21 cellular contexts compared by ENCODE assay signal in genomic region chr5:116506448-116506847, GRCh38.
"Had no signal": no experiment of that assay in that cellular context is flagged by ENCODE, and none has a peak within 500 bp of the region (broad histone marks: within the 10 kb centered on the region; RNA-seq: fewer than 3 reads in every experiment).

No MANE protein-coding gene starts in this region.

- H3K9me3 Mint-ChIP-seq: activated CD4-positive, alpha-beta memory T cell treated with anti-CD3 and anti-CD28 coated beads, Interleukin-2, amount 10 ng/mL, durations not matched to agents 7 days and 5 days; activated CD4-positive, alpha-beta T cell treated with anti-CD3 and anti-CD28 coated beads, Interleukin-2, amount 10 ng/mL, durations not matched to agents 24 days and 14 days; activated naive CD4-positive, alpha-beta T cell treated with anti-CD3 and anti-CD28 coated beads for 36 hours; activated naive CD8-positive, alpha-beta T cell treated with anti-CD3 and anti-CD28 coated beads, Interleukin-2, amount 10 ng/mL, durations not matched to agents 7 days and 5 days; activated T-cell treated with anti-CD3 and anti-CD28 coated beads, Interleukin-2, amount 50 U/mL, for 72 hours; immature natural killer cell; natural killer cell treated with Interleukin-12 subunit alpha and Interleukin-12 subunit beta and Interleukin-15 and Interleukin-18, amount 100 ng/mL, for 72 hours; T-helper 2 cell treated with Interferon-gamma antibody and Interleukin-4, amounts not matched to agents 5 μg/mL and 100 μg/mL, for 36 hours had no signal

- H3K36me3 Mint-ChIP-seq: activated naive CD8-positive, alpha-beta T cell treated with anti-CD3 and anti-CD28 coated beads, Interleukin-2, amount 10 ng/mL, durations not matched to agents 7 days and 5 days; natural killer cell treated with Interleukin-12 subunit alpha and Interleukin-12 subunit beta and Interleukin-15 and Interleukin-18, amount 100 ng/mL, for 72 hours had no signal

- H3K4me3 Mint-ChIP-seq: activated CD4-positive, alpha-beta memory T cell treated with anti-CD3 and anti-CD28 coated beads, Interleukin-2, amount 10 ng/mL, durations not matched to agents 7 days and 5 days; activated CD4-positive, alpha-beta T cell treated with anti-CD3 and anti-CD28 coated beads, Interleukin-2, amount 10 ng/mL, durations not matched to agents 24 days and 14 days; activated naive CD4-positive, alpha-beta T cell treated with anti-CD3 and anti-CD28 coated beads for 36 hours; activated naive CD8-positive, alpha-beta T cell treated with anti-CD3 and anti-CD28 coated beads, Interleukin-2, amount 10 ng/mL, durations not matched to agents 7 days and 5 days; activated T-cell treated with anti-CD3 and anti-CD28 coated beads, Interleukin-2, amount 50 U/mL, for 72 hours; immature natural killer cell; natural killer cell treated with Interleukin-12 subunit alpha and Interleukin-12 subunit beta and Interleukin-15 and Interleukin-18, amount 100 ng/mL, for 72 hours; T-helper 2 cell treated with Interferon-gamma antibody and Interleukin-4, amounts not matched to agents 5 μg/mL and 100 μg/mL, for 36 hours had no signal

- H3K27ac Mint-ChIP-seq: activated CD4-positive, alpha-beta memory T cell treated with anti-CD3 and anti-CD28 coated beads, Interleukin-2, amount 10 ng/mL, durations not matched to agents 7 days and 5 days; activated CD4-positive, alpha-beta T cell treated with anti-CD3 and anti-CD28 coated beads, Interleukin-2, amount 10 ng/mL, durations not matched to agents 24 days and 14 days; activated naive CD4-positive, alpha-beta T cell treated with anti-CD3 and anti-CD28 coated beads for 36 hours; activated naive CD8-positive, alpha-beta T cell treated with anti-CD3 and anti-CD28 coated beads, Interleukin-2, amount 10 ng/mL, durations not matched to agents 7 days and 5 days; activated T-cell treated with anti-CD3 and anti-CD28 coated beads, Interleukin-2, amount 50 U/mL, for 72 hours; immature natural killer cell; natural killer cell treated with Interleukin-12 subunit alpha and Interleukin-12 subunit beta and Interleukin-15 and Interleukin-18, amount 100 ng/mL, for 72 hours; T-helper 2 cell treated with Interferon-gamma antibody and Interleukin-4, amounts not matched to agents 5 μg/mL and 100 μg/mL, for 36 hours had no signal

- H3K4me1 Mint-ChIP-seq: activated CD4-positive, alpha-beta memory T cell treated with anti-CD3 and anti-CD28 coated beads, Interleukin-2, amount 10 ng/mL, durations not matched to agents 7 days and 5 days; activated CD4-positive, alpha-beta T cell treated with anti-CD3 and anti-CD28 coated beads, Interleukin-2, amount 10 ng/mL, durations not matched to agents 24 days and 14 days; activated naive CD8-positive, alpha-beta T cell treated with anti-CD3 and anti-CD28 coated beads, Interleukin-2, amount 10 ng/mL, durations not matched to agents 7 days and 5 days; immature natural killer cell had no signal

- DNase-seq: activated CD4-positive, alpha-beta memory T cell treated with anti-CD3 and anti-CD28 coated beads, Interleukin-2, amount 10 ng/mL, durations not matched to agents 7 days and 5 days; activated CD4-positive, alpha-beta T cell treated with anti-CD3 and anti-CD28 coated beads, Interleukin-2, amount 10 ng/mL, durations not matched to agents 24 days and 14 days; activated effector memory CD4-positive, alpha-beta T cell treated with Interleukin-2 at 50 U/mL for 16 hours; activated naive CD4-positive, alpha-beta T cell treated with anti-CD3 and anti-CD28 coated beads for 36 hours; activated naive CD8-positive, alpha-beta T cell treated with anti-CD3 and anti-CD28 coated beads, Interleukin-2, amount 10 ng/mL, durations not matched to agents 7 days and 5 days; activated T-cell treated with anti-CD3 and anti-CD28 coated beads, Interleukin-2, amount 50 U/mL, for 72 hours; amniotic stem cell; cerebellar nuclear complex; immature natural killer cell; left lung; pancreas; psoas muscle; stimulated activated CD4-positive, alpha-beta T cell treated with anti-CD3 and anti-CD28 coated beads, Interleukin-12 subunit alpha, Interleukin-12 subunit beta, amount 100 ng/mL, for 4 hours; stimulated activated CD4-positive, alpha-beta T cell treated with anti-CD3 and anti-CD28 coated beads, Interleukin-4, amount 100 ng/mL, for 4 hours; stimulated activated naive CD8-positive, alpha-beta T cell treated with anti-CD3 and anti-CD28 coated beads, Interleukin-15, Interleukin-2, amounts not matched to agents 100 U/mL and 50 U/mL, for 24 hours; substantia nigra; thyroid gland; uterus had no signal

- ATAC-seq: activated CD4-positive, CD25-positive, alpha-beta regulatory T cell treated with anti-CD3 and anti-CD28 coated beads, Interleukin-2, amount 50 U/mL, for 24 hours; activated T-cell treated with anti-CD3 and anti-CD28 coated beads, Interleukin-2, amount 50 U/mL, for 72 hours; left lung; natural killer cell treated with Interleukin-12 subunit alpha and Interleukin-12 subunit beta and Interleukin-15 and Interleukin-18, amount 100 ng/mL, for 72 hours; pancreas; psoas muscle; stimulated activated naive CD8-positive, alpha-beta T cell treated with anti-CD3 and anti-CD28 coated beads, Interleukin-15, Interleukin-2, amounts not matched to agents 100 U/mL and 50 U/mL, for 24 hours had no signal

- H3K27me3 Mint-ChIP-seq: activated CD4-positive, alpha-beta memory T cell treated with anti-CD3 and anti-CD28 coated beads, Interleukin-2, amount 10 ng/mL, durations not matched to agents 7 days and 5 days; activated CD4-positive, alpha-beta T cell treated with anti-CD3 and anti-CD28 coated beads, Interleukin-2, amount 10 ng/mL, durations not matched to agents 24 days and 14 days; activated naive CD8-positive, alpha-beta T cell treated with anti-CD3 and anti-CD28 coated beads, Interleukin-2, amount 10 ng/mL, durations not matched to agents 7 days and 5 days; natural killer cell treated with Interleukin-12 subunit alpha and Interleukin-12 subunit beta and Interleukin-15 and Interleukin-18, amount 100 ng/mL, for 72 hours had no signal
